Comparison of ENCODE assay signal across 1 cellular context in genomic region chr9:20940447-20941176, GRCh38.
TF ChIP-seq lines count a peak whose summit lies in the region.

No MANE protein-coding gene starts in this region.

TF ChIP-seq in WTC11, 78 proteins besides CTCF, POLR2A, EP300 and RAD21 (continued from another document):
- TF ChIP-seq TEAD4 (CRISPR knock-in tag; IDR thresholded peaks at IDR 0.05) (no peak), NFATC4 (CRISPR knock-in tag; IDR thresholded peaks at IDR 0.05) (no peak), ZNF396 (CRISPR knock-in tag; IDR thresholded peaks at IDR 0.05; ENCODE audit: borderline replicate concordance) (no peak), AR (CRISPR knock-in tag; IDR thresholded peaks at IDR 0.05) (no peak), ZNF416 (CRISPR knock-in tag; IDR thresholded peaks at IDR 0.05) (no peak), ZBTB21 (CRISPR knock-in tag; IDR thresholded peaks at IDR 0.05; ENCODE audit: borderline replicate concordance) (no peak)
